8 cellular contexts compared by ENCODE assay signal in the genomic region with DNA sequence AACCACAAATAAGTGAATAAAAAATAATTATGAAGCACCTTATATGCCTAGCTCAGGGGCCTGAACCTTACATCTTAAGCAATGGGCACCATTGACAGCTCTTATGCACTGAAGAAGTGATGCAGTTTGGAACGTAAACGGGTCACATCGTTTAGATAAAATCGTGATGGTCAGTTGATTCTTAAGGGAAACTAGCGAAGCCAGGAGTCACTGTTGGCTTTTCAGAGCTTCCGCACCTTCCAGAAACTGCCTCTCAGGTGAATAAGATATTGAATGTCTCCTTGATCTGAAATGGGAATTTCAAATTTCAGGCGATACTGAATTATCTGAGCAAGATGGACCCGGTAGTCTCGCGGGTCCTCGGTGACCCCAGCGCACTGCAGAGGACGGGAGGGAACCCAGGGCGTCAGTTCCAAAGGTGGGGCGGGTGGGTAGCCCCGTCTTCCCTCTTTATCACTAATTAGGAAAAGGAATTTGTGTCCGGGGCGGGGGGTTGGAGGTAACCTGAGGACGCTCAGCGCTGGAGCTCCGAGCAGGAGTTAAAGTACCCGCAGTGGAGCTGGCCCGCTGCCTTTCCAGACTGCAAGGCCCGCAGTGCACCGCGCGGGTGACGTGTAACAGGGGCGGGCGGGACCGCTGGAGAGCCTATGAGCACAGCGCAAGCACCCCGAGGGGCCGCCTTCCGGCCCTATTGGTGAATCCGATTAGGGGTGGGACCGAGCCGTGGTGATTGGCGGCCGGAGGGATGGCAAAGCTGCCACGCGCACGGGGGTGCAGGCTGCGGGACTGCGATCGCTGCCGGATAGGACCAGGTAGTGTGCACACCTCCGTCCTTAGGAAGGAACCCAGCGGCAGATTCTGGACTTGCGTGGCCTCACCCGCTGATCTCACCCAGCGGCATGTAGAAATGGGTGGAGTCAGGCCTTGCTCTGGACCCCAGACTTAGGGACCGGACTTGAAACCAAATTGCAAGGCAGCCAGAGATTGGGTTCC. TPM values are rescaled to one million over a fixed set of nuclear protein-coding genes. Genes with fewer than 3 reads are reported as not detected.
DNase-seq lines count a peak whose midpoint lies in the region; ATAC-seq, FAIRE-seq and TF ChIP-seq lines count a peak whose summit lies in the region.

No MANE protein-coding gene starts in this region.

- peak; percentile 100 for ATAC-seq in HG02973 (IDR thresholded peaks at IDR 0.05; ENCODE audit: unreplicated experiment)
- peak; percentile 99 for ATAC-seq in aorta (ENCODE audit: low FRiP score)

- FAIRE-seq in GM18507 (lab: Jason Lieb, UNC): peak; percentile 93

- intact Hi-C loops in aorta (cut with DNase I): no loop called here

- H3K36me3 ChIP-seq in rectal smooth muscle tissue (ENCODE audit: control insufficient read depth, insufficient read depth, low read length): no peaks in the 10 kb centered on the region
- peaks cover 0 to 1% of the 10 kb centered on the region in 2 donors for H3K36me3 ChIP-seq in aorta (ENCODE audit: control insufficient read depth in 1 of 2, insufficient read depth in 2 of 2, low read length in 1 of 2)

- peak overlapping the region; percentile 60 for H3K4me3 ChIP-seq in astrocyte of the cerebellum (ENCODE audit: low read depth, low read length)
- peak overlapping the region; percentile 93 for H3K4me3 ChIP-seq in rectal smooth muscle tissue (ENCODE audit: low read length)
- peak overlapping the region in 1 of 2 donors; percentile 50 for H3K4me3 ChIP-seq in aorta (ENCODE audit: low read length in 2 of 2)

- H3K27me3 ChIP-seq in rectal smooth muscle tissue (ENCODE audit: control insufficient read depth, insufficient read depth, low read length) (no peaks in the 10 kb centered on the region), aorta (ENCODE audit: control insufficient read depth in 1 of 2, insufficient read depth in 2 of 2, low read length in 1 of 2) (no peaks in the 10 kb centered on the region)

- WGBS in aorta, 2 donors: 10 to 11% methylated on average over 53 of the region's 53 CpGs

- H3K9me3 ChIP-seq in aorta (ENCODE audit: control insufficient read depth, low read length): no peaks in the 10 kb centered on the region

- DNase-seq in GM18507 (ENCODE audit: extremely low spot score, insufficient read length, low read depth): peak; percentile 97
- peak; percentile 81 for DNase-seq in NCI-H2029 treated with DMSO at 0.1 percent for 48 hours (lab: John Stamatoyannopoulos, UW)
- DNase-seq in T-helper 9 cell: peak; percentile 91
- DNase-seq in astrocyte of the cerebellum (ENCODE audit: low read depth): peak; percentile 89
- peak; percentile 97 for DNase-seq in hepatic stellate cell (ENCODE audit: low spot score)
- DNase-seq in aorta: peak; percentile 99

- H3K4me1 ChIP-seq in rectal smooth muscle tissue (ENCODE audit: control insufficient read depth, insufficient read depth, low read length) (peaks cover 3% of the 10 kb centered on the region), aorta (ENCODE audit: control insufficient read depth in 1 of 2, insufficient read depth in 2 of 2, low read length in 2 of 2) (peaks cover 0 to 2% of the 10 kb centered on the region in 2 donors)

- H3K27ac ChIP-seq in rectal smooth muscle tissue (ENCODE audit: low read depth, low read length) (peak overlapping the region; percentile 73), aorta (ENCODE audit: low read depth in 1 of 2, low read length in 2 of 2) (peak overlapping the region in 1 of 2 donors; percentile 22)

- in situ Hi-C loops in astrocyte of the cerebellum (cut with HindIII; ENCODE audit: low sequenced_read_pairs): no loop called here

- H3K9ac ChIP-seq in rectal smooth muscle tissue (ENCODE audit: low read length): peak overlapping the region; percentile 21

- TF ChIP-seq CTCF in astrocyte of the cerebellum (IDR thresholded peaks at IDR 0.05; ENCODE audit: low read depth, low read length, missing control alignments): no peak

RNA-seq across cellular contexts. Expression of a gene that starts 19.7 kb away (rescaled TPM):
- 10 to 100 TPM; 59.1 to 70.9 TPM for total RNA-seq in aorta
- 10 to 100 TPM in 1 of 2 donors, 1 to 10 TPM in 1; 6.3 to 26.6 TPM for polyA plus RNA-seq in aorta
